Comparison of ENCODE assay signal across 8 cellular contexts in genomic region chr12:48105321-48105866, GRCh38. TPM values are rescaled to one million over a fixed set of nuclear protein-coding genes. Genes with fewer than 3 reads are reported as not detected.
DNase-seq lines count a peak whose midpoint lies in the region; ATAC-seq and TF ChIP-seq lines count a peak whose summit lies in the region.

No MANE protein-coding gene starts in this region.

- H3K4me2 ChIP-seq in skeletal muscle satellite cell (ENCODE audit: low read length), result peak overlapping the region; percentile 92

- peak overlapping the region; percentile 95 for H3K9ac ChIP-seq in skeletal muscle satellite cell (ENCODE audit: low read depth, low read length)

- H3K4me3 ChIP-seq in left ventricle myocardium inferior (peak overlapping the region; percentile 94), skeletal muscle satellite cell (ENCODE audit: low read length) (peak overlapping the region; percentile 82)

- intact Hi-C loops in left ventricle myocardium inferior (cut with micrococcal nuclease), result no loop called here

- H3K4me1 ChIP-seq in left ventricle myocardium inferior (peaks cover 33% of the 10 kb centered on the region), skeletal muscle satellite cell (ENCODE audit: control insufficient read depth, insufficient read depth, low read length) (peaks cover 16% of the 10 kb centered on the region)

- H3K27me3 ChIP-seq in left ventricle myocardium inferior (ENCODE audit: low read depth) (no peaks in the 10 kb centered on the region), skeletal muscle satellite cell (ENCODE audit: control insufficient read depth, insufficient read depth, low read length) (no peaks in the 10 kb centered on the region)

- TF ChIP-seq CTCF in left ventricle myocardium inferior (IDR thresholded peaks at IDR 0.05; ENCODE audit: borderline replicate concordance), result no peak

- H3K27ac ChIP-seq in left ventricle myocardium inferior (replicated peaks), result peak overlapping the region; percentile 96

- H3K36me3 ChIP-seq in left ventricle myocardium inferior (no peaks in the 10 kb centered on the region), skeletal muscle satellite cell (ENCODE audit: insufficient read depth, low read length) (no peaks in the 10 kb centered on the region)

- ATAC-seq in HG03025 (IDR thresholded peaks at IDR 0.05; ENCODE audit: low FRiP score, unreplicated experiment), result peak; percentile 35

- DNase-seq in NCI-H510A treated with DMSO at 0.1 percent for 48 hours (lab: John Stamatoyannopoulos, UW) (peak; percentile 27), NCI-H510A (lab: John Stamatoyannopoulos, UW) (no peak), OCI-M1 (lab: John Stamatoyannopoulos, UW) (peak; percentile 71), left ventricle myocardium inferior (no peak), GM19240 (ENCODE audit: insufficient read length, low spot score) (no peak)
- DNase-seq in activated gamma-delta T cell treated with anti-CD3 and anti-CD28 coated beads, Interleukin-2, amount 50 U/mL, for 16 hours (ENCODE audit: low read depth), result peak; percentile 3

- H3K9me3 ChIP-seq in left ventricle myocardium inferior (replicated peaks) (no peaks in the 10 kb centered on the region), skeletal muscle satellite cell (replicated peaks; ENCODE audit: low read length) (no peaks in the 10 kb centered on the region)

RNA-seq across cellular contexts. Expression of gene SENP1, which starts 0.5 kb away (rescaled TPM):
- 5.3 TPM for total RNA-seq in left ventricle myocardium inferior
- 13.9 and 15.1 TPM in 2 replicates for total RNA-seq in skeletal muscle satellite cell (2012; rRNA removed)

RNA-seq across cellular contexts. Expression of gene PFKM, which starts 13.8 kb away (rescaled TPM):
- 671 TPM for total RNA-seq in left ventricle myocardium inferior
- 66.4 and 73.3 TPM in 2 replicates for total RNA-seq in skeletal muscle satellite cell (2012; rRNA removed)

RNA-seq across cellular contexts. Expression of gene ASB8, which starts 51.9 kb away (rescaled TPM):
- total RNA-seq in left ventricle myocardium inferior, result 80.3 TPM
- total RNA-seq in skeletal muscle satellite cell (2012; rRNA removed), result 14.7 and 24.5 TPM in 2 replicates

Comparison
In these comparisons a context has a peak if more than half of its experiments do, and no peak if none do; other contexts are left out.
1. DNase-seq: peak in NCI-H510A treated with DMSO at 0.1 percent for 48 hours (single experiment), OCI-M1 (single experiment) and activated gamma-delta T cell treated with anti-CD3 and anti-CD28 coated beads, Interleukin-2, amount 50 U/mL, for 16 hours (single experiment); none in NCI-H510A (single experiment), left ventricle myocardium inferior (single experiment) and GM19240 (single experiment).